Comparison of ENCODE assay signal across 18 cellular contexts in the genomic region with DNA sequence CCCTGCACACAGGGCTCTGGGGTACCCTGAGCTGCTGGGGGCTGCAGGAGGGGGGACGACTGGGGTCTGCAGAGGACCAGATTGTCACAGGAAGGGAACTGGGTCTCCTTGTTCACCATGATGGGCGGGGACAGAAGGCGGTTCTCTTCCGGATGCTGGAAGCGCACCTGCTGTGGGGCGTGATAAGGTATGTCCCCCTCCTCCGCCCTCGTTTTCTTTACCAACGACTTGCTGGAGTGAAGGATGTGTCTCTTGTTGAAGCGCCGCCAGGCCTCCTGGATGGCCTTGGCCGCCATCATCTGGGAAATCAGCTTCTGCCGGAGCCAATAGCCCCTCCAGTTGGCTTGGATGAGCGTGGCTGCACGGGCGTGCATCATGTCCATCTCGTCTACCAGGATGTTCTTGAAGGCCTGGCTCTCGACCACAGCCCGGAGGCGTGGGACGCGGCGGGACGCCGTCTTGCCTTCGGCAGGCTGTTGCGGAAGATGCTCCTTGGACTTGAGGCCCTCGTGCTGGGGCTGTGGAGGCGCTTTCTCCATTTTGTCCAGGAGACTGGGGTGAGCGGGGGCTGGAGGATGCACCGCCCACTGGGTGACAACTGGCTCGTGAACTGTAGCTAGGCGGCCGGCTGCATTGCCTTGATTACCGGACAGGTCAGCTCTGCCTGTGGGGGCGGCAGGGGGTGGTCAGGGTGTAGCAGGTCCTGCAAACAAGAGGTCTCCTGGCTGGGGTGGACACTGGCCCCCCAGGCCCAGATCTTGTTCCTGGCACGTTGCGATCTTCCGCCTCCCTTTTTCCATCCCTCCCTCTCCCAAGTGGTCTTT. TPM values are rescaled to one million over a fixed set of nuclear protein-coding genes. Genes with fewer than 3 reads are reported as not detected.
DNase-seq lines count a peak whose midpoint lies in the region; ATAC-seq, FAIRE-seq and TF ChIP-seq lines count a peak whose summit lies in the region.
"Had no signal": no experiment of that assay in that cellular context is flagged by ENCODE, and none has a peak within 500 bp of the region (broad histone marks: within the 10 kb centered on the region; RNA-seq: fewer than 3 reads in every experiment).

No MANE protein-coding gene starts in this region.

- H4K20me1 ChIP-seq in IMR-90 (ENCODE audit: insufficient read depth, low read length) (no peaks in the 10 kb centered on the region; the same call in 1 of the 2 replicates), K562 (replicated peaks; ENCODE audit: control insufficient read depth, insufficient read depth, low read length) (no peaks in the 10 kb centered on the region)

- no peak for TF ChIP-seq EP300 in K562 (IDR thresholded peaks at IDR 0.05; ENCODE audit: low read length)

- 94% methylated on average over 28 of the region's 39 CpGs; no CpG with 5 or more reads in 1 of the 2 experiments for WGBS in IMR-90 (ENCODE audit: extremely low coverage in 2 of 2, insufficient read length in 1 of 2), 2 experiments
- 20% methylated on average over 39 of the region's 39 CpGs for WGBS in K562 (ENCODE audit: insufficient coverage, low coverage, missing lambda C conversion rate)

- H3K9me3 ChIP-seq in IMR-90 (ENCODE audit: control insufficient read depth, insufficient read depth, low read length): no peaks in the 10 kb centered on the region
- H3K9me3 ChIP-seq in K562 (replicated peaks; ENCODE audit: control insufficient read depth, insufficient read depth, low read depth, low read length): no peaks in the 10 kb centered on the region
- no peaks in the 10 kb centered on the region for H3K9me3 ChIP-seq in naive thymus-derived CD4-positive, alpha-beta T cell (ENCODE audit: control insufficient read depth in 2 of 3, low read length in 3 of 3)
- H3K9me3 ChIP-seq: BE2C had no signal

- no peak overlapping the region for H2BK120ac ChIP-seq in IMR-90 (ENCODE audit: low read depth, low read length)

- H3K56ac ChIP-seq in IMR-90 (ENCODE audit: extremely low read depth, insufficient read depth, low read length): no peak overlapping the region

- dilution Hi-C loops in IMR-90 (cut with HindIII; ENCODE audit: low sequenced_read_pairs, unreplicated experiment): no loop called here

- no peak overlapping the region for H3K4ac ChIP-seq in IMR-90 (ENCODE audit: low read depth, low read length)

- no peaks in the 10 kb centered on the region for H3K27me3 Mint-ChIP-seq in naive B cell
- no peaks in the 10 kb centered on the region for H3K27me3 Mint-ChIP-seq in osteocyte (ENCODE audit: unreplicated experiment)
- H3K27me3 Mint-ChIP-seq in naive thymus-derived CD4-positive, alpha-beta T cell: no peaks in the 10 kb centered on the region
- H3K27me3 Mint-ChIP-seq: CD4-positive, alpha-beta memory T cell had no signal

- no peak overlapping the region for H3K23ac ChIP-seq in IMR-90 (ENCODE audit: low read depth, low read length)

- POLR2A ChIA-PET in IMR-90 (lab: Charles Lee; ENCODE audit: unreplicated experiment): interaction anchor here (0.6 kb wide), 1 partner anchor 907 kb away, joined by 3 read pairs; no protein-coding TSS in a partner anchor
- POLR2A ChIA-PET in K562 (lab: Yijun Ruan, JAX): interaction anchor here (5.7 kb wide), 1 partner anchor 13 kb away, joined by 45 read pairs; a partner anchor contains a TSS
- POLR2A ChIA-PET in naive thymus-derived CD4-positive, alpha-beta T cell (lab: Charles Lee): interaction anchor here (4.2 kb wide), 1 partner anchor 13 kb away, joined by 30 read pairs; a partner anchor contains a TSS

- peaks cover 12 to 19% (median 19%) of the 10 kb centered on the region in 3 donors for H3K4me1 Mint-ChIP-seq in naive B cell
- peaks cover 2% of the 10 kb centered on the region for H3K4me1 Mint-ChIP-seq in osteocyte (ENCODE audit: unreplicated experiment)
- peaks cover 0 to 7% (median 0%) of the 10 kb centered on the region in 7 donors for H3K4me1 Mint-ChIP-seq in naive thymus-derived CD4-positive, alpha-beta T cell

- H3K9me3 Mint-ChIP-seq in naive B cell (no peaks in the 10 kb centered on the region), osteocyte (ENCODE audit: unreplicated experiment) (no peaks in the 10 kb centered on the region)
- peaks cover 0 to 44% (median 0%) of the 10 kb centered on the region in 11 donors for H3K9me3 Mint-ChIP-seq in naive thymus-derived CD4-positive, alpha-beta T cell

- H2BK20ac ChIP-seq in IMR-90 (ENCODE audit: low read depth, low read length): no peak overlapping the region

- intact Hi-C loops in IMR-90 (cut with micrococcal nuclease) (no loop called here), K562 (cut with micrococcal nuclease) (no loop called here)
- intact Hi-C loops in naive thymus-derived CD4-positive, alpha-beta T cell (cut with micrococcal nuclease): no loop called here

- H3K4me2 ChIP-seq in IMR-90 (ENCODE audit: low read depth, low read length) (no peak overlapping the region), K562 (ENCODE audit: insufficient read depth, low read length) (peak overlapping the region; percentile 46)

- H3K18ac ChIP-seq in IMR-90 (ENCODE audit: low read depth, low read length): no peak overlapping the region

- no peak overlapping the region for H2BK15ac ChIP-seq in IMR-90 (ENCODE audit: low read depth, low read length)

- in situ Hi-C loops in IMR-90 (cut with MboI; ENCODE audit: low sequenced_read_pairs): no loop called here
- in situ Hi-C loops in K562 (cut with MboI): no loop called here

- TF ChIP-seq RAD21 in IMR-90 (IDR thresholded peaks at IDR 0.05; ENCODE audit: low read length): no peak
- TF ChIP-seq RAD21 in K562 (CRISPR knock-in tag; conservative IDR thresholded peaks at IDR 0.05 in 1 of 2, IDR thresholded peaks at IDR 0.05 in 1 of 2): no peak

- peak; percentile 62 for FAIRE-seq in K562 (lab: Jason Lieb, UNC)
- FAIRE-seq: A204.1, G401.6, GM12891 had no signal

- H3K9ac ChIP-seq in IMR-90 (ENCODE audit: low read depth, low read length) (no peak overlapping the region), K562 (ENCODE audit: insufficient read depth in 1 of 2, low read depth in 2 of 2, low read length in 2 of 2) (peak overlapping the region in 1 of 2 experiments; percentile 56; a peak in 2 of 4 replicates)

- H3K4me1 ChIP-seq in IMR-90 (ENCODE audit: control insufficient read depth, insufficient read depth, low read length) (no peaks in the 10 kb centered on the region), K562 (replicated peaks in 1 of 2; ENCODE audit: control insufficient read depth in 2 of 2, insufficient read depth in 2 of 2, low read length in 2 of 2) (peaks cover 14 to 37% of the 10 kb centered on the region in 2 experiments)
- no peaks in the 10 kb centered on the region for H3K4me1 ChIP-seq in naive thymus-derived CD4-positive, alpha-beta T cell (ENCODE audit: control insufficient read depth in 2 of 2, insufficient read depth in 2 of 2, low read length in 2 of 2)
- H3K4me1 ChIP-seq: BE2C had no signal

- ATAC-seq in IMR-90 (ENCODE audit: low read depth) (no peak), K562 (peak; percentile 41), naive B cell (ENCODE audit: low read depth in 2 of 2) (no peak), GM21360 (IDR thresholded peaks at IDR 0.05; ENCODE audit: unreplicated experiment) (no peak)
- ATAC-seq in naive thymus-derived CD4-positive, alpha-beta T cell: no peak

- H4K8ac ChIP-seq in IMR-90 (ENCODE audit: low read depth in 2 of 2, low read length in 2 of 2): no peak overlapping the region

- no peak overlapping the region for H3K14ac ChIP-seq in IMR-90 (replicated peaks; ENCODE audit: low read depth, low read length)

- no peaks in the 10 kb centered on the region for H3K79me2 ChIP-seq in K562 (ENCODE audit: control insufficient read depth, insufficient read depth, low read length)

- no peak overlapping the region for H4K5ac ChIP-seq in IMR-90 (ENCODE audit: low read depth, low read length)

- no TSS peak for BruUV-seq in IMR-90 (replicated peaks; lab: Mats Ljungman, UMichigan)
- no TSS peak for BruUV-seq in K562 (replicated peaks; lab: Mats Ljungman, UMichigan)

- H3K27ac Mint-ChIP-seq in naive B cell (peak overlapping the region in 4 of 6 donors; percentile 4 to 92 (median 75)), osteocyte (ENCODE audit: unreplicated experiment) (no peak overlapping the region)
- peak overlapping the region in 1 of 9 donors; percentile 48 for H3K27ac Mint-ChIP-seq in naive thymus-derived CD4-positive, alpha-beta T cell

- peaks cover 0 to 21% of the 10 kb centered on the region in 2 donors for H3K36me3 Mint-ChIP-seq in naive B cell
- H3K36me3 Mint-ChIP-seq in osteocyte (ENCODE audit: unreplicated experiment): peaks cover 35% of the 10 kb centered on the region
- peaks cover 0 to 20% (median 5%) of the 10 kb centered on the region in 5 donors for H3K36me3 Mint-ChIP-seq in naive thymus-derived CD4-positive, alpha-beta T cell

- H4K91ac ChIP-seq in IMR-90 (ENCODE audit: insufficient read depth, low read depth, low read length): no peak overlapping the region

- peaks cover 34% of the 10 kb centered on the region for H3K36me3 ChIP-seq in IMR-90 (ENCODE audit: control insufficient read depth, insufficient read depth, low read length)
- H3K36me3 ChIP-seq in K562 (ENCODE audit: control insufficient read depth, insufficient read depth, low read length): no peaks in the 10 kb centered on the region
- H3K36me3 ChIP-seq in naive thymus-derived CD4-positive, alpha-beta T cell (ENCODE audit: control insufficient read depth in 2 of 3, insufficient read depth in 3 of 3, low read length in 3 of 3): peaks cover 0 to 40% (median 9%) of the 10 kb centered on the region in 3 experiments

- H3K27ac ChIP-seq in IMR-90 (ENCODE audit: insufficient read depth, low read length) (no peak overlapping the region), K562 (ENCODE audit: extremely low read depth, low read depth, low read length) (no peak overlapping the region)
- H3K27ac ChIP-seq in naive thymus-derived CD4-positive, alpha-beta T cell (ENCODE audit: low read depth, low read length): no peak overlapping the region
- H3K27ac ChIP-seq: C4-2B had no signal

- H3K79me1 ChIP-seq in IMR-90 (ENCODE audit: low read depth in 1 of 2, low read length in 2 of 2): no peaks in the 10 kb centered on the region; a peak in 1 of 4 replicates

- H2BK5ac ChIP-seq in IMR-90 (ENCODE audit: low read depth, low read length, poor library complexity, severe bottlenecking): no peak overlapping the region

- H2AFZ ChIP-seq in IMR-90 (replicated peaks; ENCODE audit: low read length, poor library complexity) (peak overlapping the region; percentile 32), K562 (ENCODE audit: low read depth, low read length) (peak overlapping the region; percentile 81)

- TF ChIP-seq CTCF in IMR-90 (conservative IDR thresholded peaks at IDR 0.05; ENCODE audit: low read depth, low read length) (no peak), K562 (IDR thresholded peaks at IDR 0.05 in 2 of 3, conservative IDR thresholded peaks at IDR 0.05 in 1 of 3; ENCODE audit: insufficient read depth in 2 of 3, low read depth in 1 of 3, low read length in 3 of 3) (no peak), osteocyte (IDR thresholded peaks at IDR 0.05) (no peak)

- H3K9me1 ChIP-seq in IMR-90 (ENCODE audit: insufficient read depth, low read length): peaks cover 3% of the 10 kb centered on the region; the same call in 1 of the 2 replicates
- no peaks in the 10 kb centered on the region for H3K9me1 ChIP-seq in K562 (ENCODE audit: control insufficient read depth, insufficient read depth, low read length)

- DNase-seq in Daoy (ENCODE audit: low read depth) (peak; percentile 1), IMR-90 (no peak), K562 (ENCODE audit: extremely low read depth in 1 of 4, low spot score in 3 of 4) (peak; percentile 44 to 51 (median 47)), naive B cell (peak; percentile 26), osteocyte (ENCODE audit: extremely low spot score, unreplicated experiment) (no peak), hypothalamus (lab: John Stamatoyannopoulos, UW) (no peak)
- DNase-seq in naive thymus-derived CD4-positive, alpha-beta T cell: no peak
- DNase-seq: BE2C, DMS79, EL, GOT3, HCEC 1CT had no signal

- H2AK5ac ChIP-seq in IMR-90 (ENCODE audit: low read depth, low read length): no peak overlapping the region

- H3K4me3 ChIP-seq in IMR-90 (ENCODE audit: insufficient read depth, low read depth, low read length): no peak overlapping the region
- no peak overlapping the region for H3K4me3 ChIP-seq in K562
- no peak overlapping the region for H3K4me3 ChIP-seq in naive thymus-derived CD4-positive, alpha-beta T cell (ENCODE audit: low read length)

- no peaks in the 10 kb centered on the region for H3K27me3 ChIP-seq in IMR-90 (ENCODE audit: control insufficient read depth, insufficient read depth, low read length)
- H3K27me3 ChIP-seq in K562 (ENCODE audit: control insufficient read depth in 2 of 2, insufficient read depth in 2 of 2, low read length in 2 of 2): no peaks in the 10 kb centered on the region
- no peaks in the 10 kb centered on the region for H3K27me3 ChIP-seq in naive thymus-derived CD4-positive, alpha-beta T cell (ENCODE audit: control insufficient read depth in 2 of 2, insufficient read depth in 2 of 2, low read length in 2 of 2)
- H3K27me3 ChIP-seq: BE2C had no signal

- TF ChIP-seq POLR2A in IMR-90 (IDR thresholded peaks at IDR 0.05; ENCODE audit: low read depth, low read length): no peak
- TF ChIP-seq POLR2A in K562 (conservative IDR thresholded peaks at IDR 0.05): no peak

- H3K4me3 Mint-ChIP-seq in naive B cell (peak overlapping the region in 3 of 8 donors; percentile 15 to 56 (median 44)), osteocyte (ENCODE audit: unreplicated experiment) (no peak overlapping the region)
- H3K4me3 Mint-ChIP-seq in naive thymus-derived CD4-positive, alpha-beta T cell: no peak overlapping the region

- CTCF ChIA-PET in IMR-90 (lab: Yijun Ruan, JAX): interaction anchor here (2.3 kb wide), 1 partner anchor 13 kb away, joined by 9 read pairs; no protein-coding TSS in a partner anchor
- CTCF ChIA-PET in K562 (lab: Yijun Ruan, JAX; ENCODE audit: low intra/inter-chr PET ratio): interaction anchor here (0.7 kb wide), 1 partner anchor 138 kb away, joined by 3 read pairs; no protein-coding TSS in a partner anchor
- CTCF ChIA-PET in naive thymus-derived CD4-positive, alpha-beta T cell (lab: Charles Lee): no interaction called here

- no peak overlapping the region for H2AK9ac ChIP-seq in IMR-90 (replicated peaks; ENCODE audit: low read depth, low read length, poor library complexity)

RNA-seq across cellular contexts. Expression of a gene that starts 7.2 kb away (rescaled TPM):
- 0.74 and 12.6 TPM in 2 replicates for total RNA-seq in Daoy (2014; rRNA removed; shearing (Covaris generic))
- 0.18 and 0.28 TPM in 2 replicates for total RNA-seq in IMR-90 (2012; rRNA removed)
- 0.60 and 0.67 TPM in 2 replicates for polyA plus RNA-seq in IMR-90 (2012; rRNA removed)
- 0.24 and 0.29 TPM in 2 replicates for polyA plus RNA-seq in IMR-90 (2012; cell fraction: cytosol; rRNA removed)
- 6.1 and 10.8 TPM in 2 replicates for polyA plus RNA-seq in IMR-90 (2012; cell fraction: nucleus; rRNA removed; ENCODE audit: low replicate concordance)
- total RNA-seq in K562 (2011; cell fraction: chromatin; rRNA removed; ENCODE audit: low replicate concordance): 0.35 and 0.67 TPM in 2 replicates
- total RNA-seq in K562 (2011; cell fraction: nucleolus; rRNA removed): 0.17 and 0.39 TPM in 2 replicates
- 0.29 and 0.38 TPM in 2 replicates for total RNA-seq in K562 (2011; cell fraction: nucleoplasm; rRNA removed)
- 0.04 and 0.05 TPM in 2 replicates for total RNA-seq in K562 (2014; rRNA removed)
- 0.04 TPM in 1 of 2 replicates, not detected in the other for total RNA-seq in K562 (2014; rRNA removed; fragmentation: Illumina TruSeq; extraction: Trizol)
- total RNA-seq in K562 (2015; rRNA removed; fragmentation: Illumina TruSeq; extraction: Trizol): 0.04 and 0.07 TPM in 2 replicates
- 0.07 and 0.16 TPM in 2 replicates for total RNA-seq in K562 (2021)
- polyA plus RNA-seq in K562 (2011; rRNA removed): 0.01 and 0.03 TPM in 2 replicates
- 0.01 TPM in 1 of 2 replicates, not detected in the other for polyA plus RNA-seq in K562 (2011; cell fraction: cytosol; rRNA removed)
- polyA plus RNA-seq in K562 (2011; cell fraction: nucleus; rRNA removed): 0.06 and 0.33 TPM in 2 replicates
- polyA plus RNA-seq in K562 (2012): 0.05 and 0.35 TPM in 2 replicates
- 0.01 and 0.03 TPM in 2 replicates for polyA plus RNA-seq in K562 (2014; fragmentation: Illumina TruSeq; extraction: Trizol)
- not detected for polyA plus RNA-seq in K562 (2014; fragmentation: Nextera tagmentation; extraction: Ambion mirVana)
- polyA plus RNA-seq in K562 (2014; rRNA removed): not detected in 2 replicates
- 0.21 TPM in 1 of 2 replicates, not detected in the other for polyA minus RNA-seq in K562 (2011; rRNA and poly(A)+ RNA removed)
- not detected in 2 replicates for polyA minus RNA-seq in K562 (2011; cell fraction: cytosol; rRNA and poly(A)+ RNA removed)
- 0.22 and 0.27 TPM in 2 replicates for polyA minus RNA-seq in K562 (2011; cell fraction: nucleus; rRNA and poly(A)+ RNA removed)
- polyA plus RNA-seq in naive B cell (ENCODE audit: low read depth in 6 of 6): 1 to 10 TPM in 3 of 6 donors, under 1 TPM in 2, not detected in 1; 0.69 to 1.9 (median 1.1) TPM
- 6.9 and 10.4 TPM in 2 replicates for total RNA-seq in osteocyte
- 10 to 100 TPM in 2 of 5 experiments, 1 to 10 TPM in 3; 4.7 to 28.3 (median 9.1) TPM for total RNA-seq in naive thymus-derived CD4-positive, alpha-beta T cell
- polyA plus RNA-seq in naive thymus-derived CD4-positive, alpha-beta T cell: under 1 TPM; 0.19 to 0.24 TPM

RNA-seq across cellular contexts. Expression of a gene that starts 14.3 kb away (rescaled TPM):
- 75.0 and 75.6 TPM in 2 replicates for total RNA-seq in Daoy (2014; rRNA removed; shearing (Covaris generic))
- total RNA-seq in IMR-90 (2012; rRNA removed): 14.2 and 22.8 TPM in 2 replicates
- polyA plus RNA-seq in IMR-90 (2012; rRNA removed): 77.2 and 101 TPM in 2 replicates
- polyA plus RNA-seq in IMR-90 (2012; cell fraction: cytosol; rRNA removed): 57.0 and 329 TPM in 2 replicates
- polyA plus RNA-seq in IMR-90 (2012; cell fraction: nucleus; rRNA removed; ENCODE audit: low replicate concordance): 200 and 259 TPM in 2 replicates
- total RNA-seq in K562 (2011; cell fraction: chromatin; rRNA removed; ENCODE audit: low replicate concordance): 31.7 and 143 TPM in 2 replicates
- total RNA-seq in K562 (2011; cell fraction: nucleolus; rRNA removed): 201 and 240 TPM in 2 replicates
- 97.7 and 104 TPM in 2 replicates for total RNA-seq in K562 (2011; cell fraction: nucleoplasm; rRNA removed)
- total RNA-seq in K562 (2014; rRNA removed): 279 and 297 TPM in 2 replicates
- 17.4 and 22.6 TPM in 2 replicates for total RNA-seq in K562 (2014; rRNA removed; fragmentation: Illumina TruSeq; extraction: Trizol)
- total RNA-seq in K562 (2015; rRNA removed; fragmentation: Illumina TruSeq; extraction: Trizol): 33.1 and 33.7 TPM in 2 replicates
- total RNA-seq in K562 (2021): 245 and 286 TPM in 2 replicates
- polyA plus RNA-seq in K562 (2011; rRNA removed): 74.2 and 83.0 TPM in 2 replicates
- 93.8 and 405 TPM in 2 replicates for polyA plus RNA-seq in K562 (2011; cell fraction: cytosol; rRNA removed)
- polyA plus RNA-seq in K562 (2011; cell fraction: nucleus; rRNA removed): 78.6 and 150 TPM in 2 replicates
- 73.8 and 111 TPM in 2 replicates for polyA plus RNA-seq in K562 (2012)
- polyA plus RNA-seq in K562 (2014; fragmentation: Illumina TruSeq; extraction: Trizol): 42.3 and 63.5 TPM in 2 replicates
- polyA plus RNA-seq in K562 (2014; fragmentation: Nextera tagmentation; extraction: Ambion mirVana): 10 to 100 TPM in 1 of 2 experiments, 1 to 10 TPM in 1; 6.4 to 11.8 TPM
- 210 and 216 TPM in 2 replicates for polyA plus RNA-seq in K562 (2014; rRNA removed)
- polyA minus RNA-seq in K562 (2011; rRNA and poly(A)+ RNA removed): 27.0 and 65.5 TPM in 2 replicates
- 243 and 277 TPM in 2 replicates for polyA minus RNA-seq in K562 (2011; cell fraction: cytosol; rRNA and poly(A)+ RNA removed)
- polyA minus RNA-seq in K562 (2011; cell fraction: nucleus; rRNA and poly(A)+ RNA removed): 89.5 and 108 TPM in 2 replicates
- polyA plus RNA-seq in naive B cell (ENCODE audit: low read depth in 6 of 6): 100 to 1,000 TPM in 4 of 6 donors, 10 to 100 TPM in 2; 46.5 to 325 (median 154) TPM
- 203 and 241 TPM in 2 replicates for total RNA-seq in osteocyte
- total RNA-seq in naive thymus-derived CD4-positive, alpha-beta T cell: 1,000 to 10,000 TPM in 2 of 5 experiments, 100 to 1,000 TPM in 3; 196 to 1,360 (median 279) TPM
- 10 to 100 TPM; 29.0 to 67.3 TPM for polyA plus RNA-seq in naive thymus-derived CD4-positive, alpha-beta T cell

RNA-seq across cellular contexts. Expression of a gene that starts 40.8 kb away (rescaled TPM):
- 0.17 TPM in 1 of 2 replicates, not detected in the other for total RNA-seq in Daoy (2014; rRNA removed; shearing (Covaris generic))
- total RNA-seq in IMR-90 (2012; rRNA removed): 0.18 TPM in 1 of 2 replicates, not detected in the other
- 0.22 and 0.24 TPM in 2 replicates for polyA plus RNA-seq in IMR-90 (2012; rRNA removed)
- polyA plus RNA-seq in IMR-90 (2012; cell fraction: cytosol; rRNA removed): 0.30 and 0.40 TPM in 2 replicates
- polyA plus RNA-seq in IMR-90 (2012; cell fraction: nucleus; rRNA removed; ENCODE audit: low replicate concordance): 3.4 and 5.3 TPM in 2 replicates
- total RNA-seq in K562 (2011; cell fraction: chromatin; rRNA removed; ENCODE audit: low replicate concordance): 1.9 and 5.1 TPM in 2 replicates
- total RNA-seq in K562 (2011; cell fraction: nucleolus; rRNA removed): 2.2 and 3.0 TPM in 2 replicates
- 1.3 and 1.6 TPM in 2 replicates for total RNA-seq in K562 (2011; cell fraction: nucleoplasm; rRNA removed)
- 0.16 and 0.91 TPM in 2 replicates for total RNA-seq in K562 (2014; rRNA removed)
- total RNA-seq in K562 (2014; rRNA removed; fragmentation: Illumina TruSeq; extraction: Trizol): 0.11 and 0.29 TPM in 2 replicates
- total RNA-seq in K562 (2015; rRNA removed; fragmentation: Illumina TruSeq; extraction: Trizol): not detected in 2 replicates
- 0.29 and 0.45 TPM in 2 replicates for total RNA-seq in K562 (2021)
- 0.60 and 0.81 TPM in 2 replicates for polyA plus RNA-seq in K562 (2011; rRNA removed)
- 0.83 and 0.88 TPM in 2 replicates for polyA plus RNA-seq in K562 (2011; cell fraction: cytosol; rRNA removed)
- 4.1 and 6.8 TPM in 2 replicates for polyA plus RNA-seq in K562 (2011; cell fraction: nucleus; rRNA removed)
- 0.17 and 0.22 TPM in 2 replicates for polyA plus RNA-seq in K562 (2012)
- polyA plus RNA-seq in K562 (2014; fragmentation: Illumina TruSeq; extraction: Trizol): 0.06 and 0.24 TPM in 2 replicates
- polyA plus RNA-seq in K562 (2014; fragmentation: Nextera tagmentation; extraction: Ambion mirVana): under 1 TPM; 0.04 to 0.08 TPM
- 0.81 and 0.89 TPM in 2 replicates for polyA plus RNA-seq in K562 (2014; rRNA removed)
- 0.18 TPM in 1 of 2 replicates, not detected in the other for polyA minus RNA-seq in K562 (2011; rRNA and poly(A)+ RNA removed)
- 0.86 TPM in 1 of 2 replicates, not detected in the other for polyA minus RNA-seq in K562 (2011; cell fraction: cytosol; rRNA and poly(A)+ RNA removed)
- polyA minus RNA-seq in K562 (2011; cell fraction: nucleus; rRNA and poly(A)+ RNA removed): 1.1 and 1.8 TPM in 2 replicates
- not detected for polyA plus RNA-seq in naive B cell (ENCODE audit: low read depth in 6 of 6)
- 0.21 TPM in 1 of 2 replicates, not detected in the other for total RNA-seq in osteocyte
- not detected for total RNA-seq in naive thymus-derived CD4-positive, alpha-beta T cell
- polyA plus RNA-seq in naive thymus-derived CD4-positive, alpha-beta T cell: not detected
- polyA plus RNA-seq: CD4-positive, alpha-beta memory T cell had no signal

RNA-seq across cellular contexts. Expression of a gene that starts 55.8 kb away (rescaled TPM):
- 318 and 351 TPM in 2 replicates for total RNA-seq in Daoy (2014; rRNA removed; shearing (Covaris generic))
- 44.8 and 88.0 TPM in 2 replicates for total RNA-seq in IMR-90 (2012; rRNA removed)
- 118 and 157 TPM in 2 replicates for polyA plus RNA-seq in IMR-90 (2012; rRNA removed)
- polyA plus RNA-seq in IMR-90 (2012; cell fraction: cytosol; rRNA removed): 210 and 274 TPM in 2 replicates
- polyA plus RNA-seq in IMR-90 (2012; cell fraction: nucleus; rRNA removed; ENCODE audit: low replicate concordance): 65.4 and 112 TPM in 2 replicates
- 34.5 and 96.0 TPM in 2 replicates for total RNA-seq in K562 (2011; cell fraction: chromatin; rRNA removed; ENCODE audit: low replicate concordance)
- total RNA-seq in K562 (2011; cell fraction: nucleolus; rRNA removed): 110 and 120 TPM in 2 replicates
- 70.1 and 74.1 TPM in 2 replicates for total RNA-seq in K562 (2011; cell fraction: nucleoplasm; rRNA removed)
- total RNA-seq in K562 (2014; rRNA removed): 763 and 822 TPM in 2 replicates
- total RNA-seq in K562 (2014; rRNA removed; fragmentation: Illumina TruSeq; extraction: Trizol): 202 and 208 TPM in 2 replicates
- total RNA-seq in K562 (2015; rRNA removed; fragmentation: Illumina TruSeq; extraction: Trizol): 273 and 275 TPM in 2 replicates
- 362 and 385 TPM in 2 replicates for total RNA-seq in K562 (2021)
- polyA plus RNA-seq in K562 (2011; rRNA removed): 188 and 201 TPM in 2 replicates
- 294 and 432 TPM in 2 replicates for polyA plus RNA-seq in K562 (2011; cell fraction: cytosol; rRNA removed)
- 206 and 249 TPM in 2 replicates for polyA plus RNA-seq in K562 (2011; cell fraction: nucleus; rRNA removed)
- 245 and 279 TPM in 2 replicates for polyA plus RNA-seq in K562 (2012)
- polyA plus RNA-seq in K562 (2014; fragmentation: Illumina TruSeq; extraction: Trizol): 126 and 203 TPM in 2 replicates
- polyA plus RNA-seq in K562 (2014; fragmentation: Nextera tagmentation; extraction: Ambion mirVana): 10 to 100 TPM; 11.9 to 29.7 TPM
- 674 and 746 TPM in 2 replicates for polyA plus RNA-seq in K562 (2014; rRNA removed)
- polyA minus RNA-seq in K562 (2011; rRNA and poly(A)+ RNA removed): 38.4 and 39.9 TPM in 2 replicates
- polyA minus RNA-seq in K562 (2011; cell fraction: cytosol; rRNA and poly(A)+ RNA removed): 64.5 and 67.5 TPM in 2 replicates
- polyA minus RNA-seq in K562 (2011; cell fraction: nucleus; rRNA and poly(A)+ RNA removed): 48.1 and 57.9 TPM in 2 replicates
- polyA plus RNA-seq in naive B cell (ENCODE audit: low read depth in 6 of 6): 100 to 1,000 TPM; 111 to 157 (median 123) TPM
- 92.1 and 98.1 TPM in 2 replicates for total RNA-seq in osteocyte
- total RNA-seq in naive thymus-derived CD4-positive, alpha-beta T cell: 100 to 1,000 TPM in 1 of 5 experiments, 10 to 100 TPM in 4; 45.3 to 131 (median 56.2) TPM
- 100 to 1,000 TPM; 123 to 163 TPM for polyA plus RNA-seq in naive thymus-derived CD4-positive, alpha-beta T cell

Comparison
In these comparisons a context has a peak if more than half of its experiments do, and no peak if none do; other contexts are left out.
1. DNase-seq: peak in Daoy (single experiment), K562 (4 of 4) and naive B cell (single experiment); none in IMR-90 (single experiment), osteocyte (single experiment), naive thymus-derived CD4-positive, alpha-beta T cell (0 of 9) and hypothalamus (0 of 51).